Comparison of ENCODE assay signal across 1 cellular context in genomic region chr2:182824056-182824758, GRCh38.
TF ChIP-seq lines count a peak whose summit lies in the region.

No MANE protein-coding gene starts in this region.

TF ChIP-seq in HepG2, 621 proteins besides CTCF, POLR2A, EP300 and RAD21:
- TF ChIP-seq HMGA1 (CRISPR knock-in tag; conservative IDR thresholded peaks at IDR 0.05) (no peak), REST (IDR thresholded peaks at IDR 0.05; ENCODE audit: borderline replicate concordance in 1 of 2, low read depth in 1 of 2, low read length in 2 of 2) (no peak), PHF5A (CRISPR knock-in tag; IDR thresholded peaks at IDR 0.05; ENCODE audit: low read depth, unreplicated experiment) (no peak), ZNF263 (CRISPR knock-in tag; IDR thresholded peaks at IDR 0.05) (no peak), ARID4A (CRISPR knock-in tag; IDR thresholded peaks at IDR 0.05; ENCODE audit: borderline replicate concordance) (no peak), ZNF776 (CRISPR knock-in tag; IDR thresholded peaks at IDR 0.05) (no peak), ZNF557 (CRISPR knock-in tag; IDR thresholded peaks at IDR 0.05) (no peak), MAFF (IDR thresholded peaks at IDR 0.05; ENCODE audit: low read depth, low read length) (peak; percentile 55), IRF1 (CRISPR knock-in tag; IDR thresholded peaks at IDR 0.05; ENCODE audit: low read depth) (no peak), PHB2 (IDR thresholded peaks at IDR 0.05; ENCODE audit: partially characterized antibody) (no peak), ZBTB8A (CRISPR knock-in tag; IDR thresholded peaks at IDR 0.05; ENCODE audit: borderline replicate concordance, low read depth) (no peak), KMT2A (CRISPR knock-in tag; IDR thresholded peaks at IDR 0.05) (no peak), ZNF512B (CRISPR knock-in tag; IDR thresholded peaks at IDR 0.05; ENCODE audit: borderline replicate concordance) (no peak), MAFK (conservative IDR thresholded peaks at IDR 0.05 in 1 of 2, IDR thresholded peaks at IDR 0.05 in 1 of 2; ENCODE audit: low read length in 2 of 2) (peak; percentile 48 to 54; a peak in 3 of 4 replicates), ZC3H4 (CRISPR knock-in tag; IDR thresholded peaks at IDR 0.05; ENCODE audit: borderline replicate concordance) (no peak)
TF ChIP-seq in HepG2: peak in this region for 2.
